Comparison of ENCODE assay signal across 8 cellular contexts in the genomic region with DNA sequence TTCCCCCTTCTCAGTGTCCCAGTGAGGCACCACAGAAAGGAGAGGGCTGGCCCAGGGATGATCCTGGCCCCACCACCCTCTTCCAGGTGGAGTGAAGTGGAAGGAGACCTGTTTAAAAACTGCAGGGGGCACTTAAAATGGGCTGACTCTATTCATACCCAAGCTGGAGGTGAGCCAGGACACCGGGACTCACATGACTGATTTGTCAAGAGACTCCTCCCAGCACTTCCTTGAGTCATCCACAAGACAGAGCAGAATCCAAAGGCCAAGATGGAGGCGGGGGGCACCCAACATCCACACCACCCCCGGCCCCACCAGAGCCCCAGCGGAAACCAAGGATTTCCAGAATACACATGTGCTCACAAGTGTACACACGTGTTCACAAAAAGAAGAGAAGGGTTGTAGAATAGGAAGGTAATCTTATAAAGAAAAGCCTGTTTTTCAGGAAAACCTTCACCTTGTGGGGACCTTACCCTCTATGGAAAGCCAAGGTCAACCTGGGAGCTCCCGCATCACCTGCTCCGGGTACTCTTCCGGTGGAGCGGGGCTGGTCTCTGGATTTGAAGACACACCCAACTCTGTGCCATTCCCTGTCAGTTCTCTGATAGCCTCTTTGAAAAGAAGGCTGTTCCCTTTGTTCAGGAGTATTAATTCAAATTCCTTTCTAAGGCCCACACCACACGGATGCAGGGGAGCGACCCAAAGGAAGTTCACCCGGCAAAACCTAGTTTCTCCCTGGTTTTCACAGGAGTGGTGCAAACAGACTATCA. TPM values are rescaled to one million over a fixed set of nuclear protein-coding genes. Genes with fewer than 3 reads are reported as not detected.
DNase-seq lines count a peak whose midpoint lies in the region; ATAC-seq, FAIRE-seq and TF ChIP-seq lines count a peak whose summit lies in the region.

No MANE protein-coding gene starts in this region.

- no peaks in the 10 kb centered on the region for H3K9me3 ChIP-seq in kidney (ENCODE audit: control insufficient read depth in 1 of 2, low read length in 2 of 2)

- peak; percentile 13 for DNase-seq in NOMO-1 treated with DMSO at 0.1 percent for 48 hours (lab: John Stamatoyannopoulos, UW; ENCODE audit: unreplicated experiment)
- no peak for DNase-seq in NOMO-1 treated with dmso at 0.1 percent for 144 hours (lab: John Stamatoyannopoulos, UW; ENCODE audit: unreplicated experiment)
- peak; percentile 79 for DNase-seq in amniotic epithelial cell (ENCODE audit: low read depth)
- peak; percentile 88 for DNase-seq in kidney
- DNase-seq in type B pancreatic cell (ENCODE audit: extremely low spot score, unreplicated experiment), result no peak
- no peak for DNase-seq in mesenteric fat pad (ENCODE audit: low spot score)

- H3K27ac ChIP-seq in kidney (ENCODE audit: low read depth in 2 of 2, low read length in 2 of 2), result peak overlapping the region; percentile 84 to 92

- H3K4me1 Mint-ChIP-seq in type B pancreatic cell (ENCODE audit: unreplicated experiment), result peaks cover 79% of the 10 kb centered on the region

- no peaks in the 10 kb centered on the region for H3K36me3 ChIP-seq in kidney (ENCODE audit: control insufficient read depth in 1 of 2, insufficient read depth in 2 of 2, low read length in 2 of 2)

- no peaks in the 10 kb centered on the region for H3K9me3 Mint-ChIP-seq in type B pancreatic cell

- H3K9ac ChIP-seq in kidney (ENCODE audit: low read length in 2 of 2), result peak overlapping the region in 1 of 2 donors; percentile 64

- H3K27me3 Mint-ChIP-seq in type B pancreatic cell, result no peaks in the 10 kb centered on the region

- FAIRE-seq in kidney (lab: Jason Lieb, UNC), result no peak

- H3K36me3 Mint-ChIP-seq in type B pancreatic cell, result peaks cover 20% of the 10 kb centered on the region

- H3K4me3 ChIP-seq in kidney (ENCODE audit: low read length in 2 of 2), result no peak overlapping the region

- peak overlapping the region; percentile 97 for H3K27ac Mint-ChIP-seq in type B pancreatic cell

- peaks cover 76 to 85% of the 10 kb centered on the region in 2 donors for H3K4me1 ChIP-seq in kidney (ENCODE audit: control insufficient read depth in 1 of 2, insufficient read depth in 1 of 2, low read depth in 1 of 2, low read length in 2 of 2)

- H3K4me3 Mint-ChIP-seq in type B pancreatic cell, result peak overlapping the region; percentile 72

- TF ChIP-seq CTCF in kidney (IDR thresholded peaks at IDR 0.05; ENCODE audit: borderline replicate concordance, extremely low read depth, insufficient read depth) (no peak), type B pancreatic cell (conservative IDR thresholded peaks at IDR 0.05) (no peak)

- ATAC-seq in HG02973 (IDR thresholded peaks at IDR 0.05; ENCODE audit: unreplicated experiment) (no peak), HG03521 (IDR thresholded peaks at IDR 0.05; ENCODE audit: unreplicated experiment) (no peak)

- intact Hi-C loops in kidney (cut with DNase I), result no loop called here

RNA-seq across cellular contexts. Expression of a gene that starts 10.9 kb away (rescaled TPM):
- total RNA-seq in kidney (111 TPM), type B pancreatic cell (ENCODE audit: low replicate concordance) (101 and 113 TPM in 2 replicates), mesenteric fat pad (56.5 TPM)
- 33.1 TPM for polyA plus RNA-seq in kidney (ENCODE audit: insufficient read depth, low read depth, low replicate concordance)

Comparison
In these comparisons a context has a peak if more than half of its experiments do, and no peak if none do; other contexts are left out.
1. DNase-seq: peak in NOMO-1 treated with DMSO at 0.1 percent for 48 hours (single experiment), amniotic epithelial cell (single experiment) and kidney (single experiment); none in NOMO-1 treated with dmso at 0.1 percent for 144 hours (single experiment), type B pancreatic cell (single experiment) and mesenteric fat pad (single experiment).